In genomic region chr22:23251445-23252093, GRCh38 we compare ENCODE assay signal across 11 cellular contexts.
DNase-seq lines count a peak whose midpoint lies in the region; ATAC-seq lines count a peak whose summit lies in the region.
"Had no signal": no experiment of that assay in that cellular context is flagged by ENCODE, and none has a peak within 500 bp of the region (broad histone marks: within the 10 kb centered on the region; RNA-seq: fewer than 3 reads in every experiment).

No MANE protein-coding gene starts in this region.

- no peaks in the 10 kb centered on the region for H3K9me3 Mint-ChIP-seq in activated CD8-positive, alpha-beta memory T cell treated with anti-CD3 and anti-CD28 coated beads, Interleukin-2, amount 10 ng/mL, durations not matched to agents 7 days and 5 days (ENCODE audit: low read depth)

- peaks cover 33% of the 10 kb centered on the region for H3K4me1 Mint-ChIP-seq in activated CD8-positive, alpha-beta memory T cell treated with anti-CD3 and anti-CD28 coated beads, Interleukin-2, amount 10 ng/mL, durations not matched to agents 7 days and 5 days

- H3K27me3 Mint-ChIP-seq in activated CD8-positive, alpha-beta memory T cell treated with anti-CD3 and anti-CD28 coated beads, Interleukin-2, amount 10 ng/mL, durations not matched to agents 7 days and 5 days = no peaks in the 10 kb centered on the region
- H3K27me3 Mint-ChIP-seq: B cell had no signal

- no peak overlapping the region for H3K27ac Mint-ChIP-seq in activated CD8-positive, alpha-beta memory T cell treated with anti-CD3 and anti-CD28 coated beads, Interleukin-2, amount 10 ng/mL, durations not matched to agents 7 days and 5 days
- H3K27ac Mint-ChIP-seq: B cell had no signal

- no peaks in the 10 kb centered on the region for H3K36me3 Mint-ChIP-seq in activated CD8-positive, alpha-beta memory T cell treated with anti-CD3 and anti-CD28 coated beads, Interleukin-2, amount 10 ng/mL, durations not matched to agents 7 days and 5 days

- intact Hi-C loops in sciatic nerve (cut with DNase I) = no loop called here

- no peak for DNase-seq in activated CD8-positive, alpha-beta memory T cell treated with anti-CD3 and anti-CD28 coated beads, Interleukin-2, amount 10 ng/mL, durations not matched to agents 7 days and 5 days
- no peak for DNase-seq in activated CD8-positive, alpha-beta memory T cell treated with anti-CD3 and anti-CD28 coated beads, Interleukin-2, amount 50 U/mL, for 48 hours
- DNase-seq in NCI-H82 (lab: John Stamatoyannopoulos, UW) = peak; percentile 81
- peak; percentile 37 for DNase-seq in dermis blood vessel endothelial cell
- no peak for DNase-seq in sciatic nerve (ENCODE audit: low spot score)
- no peak for DNase-seq in NCI-H1436 (lab: John Stamatoyannopoulos, UW)
- DNase-seq in stimulated activated naive CD4-positive, alpha-beta T cell (lab: John Stamatoyannopoulos, UW) = no peak
- no peak for DNase-seq in NCI-H526 (lab: John Stamatoyannopoulos, UW)
- DNase-seq: amygdala had no signal

- CTCF ChIA-PET in activated CD8-positive, alpha-beta memory T cell treated with anti-CD3 and anti-CD28 coated beads, Interleukin-2, amount 10 ng/mL, durations not matched to agents 7 days and 5 days (lab: Charles Lee) = interaction anchor here (1.4 to 4.0 kb wide), 5 partner anchors 9 to 77 kb away, joined by 4 to 10 read pairs (median 7); no protein-coding TSS in a partner anchor

- ATAC-seq in activated CD8-positive, alpha-beta memory T cell treated with anti-CD3 and anti-CD28 coated beads, Interleukin-2, amount 10 ng/mL, durations not matched to agents 7 days and 5 days = peak; percentile 57
- ATAC-seq in sciatic nerve = peak; percentile 16
- ATAC-seq: gastroesophageal sphincter had no signal

- H3K4me3 Mint-ChIP-seq in activated CD8-positive, alpha-beta memory T cell treated with anti-CD3 and anti-CD28 coated beads, Interleukin-2, amount 10 ng/mL, durations not matched to agents 7 days and 5 days = no peak overlapping the region
- H3K4me3 Mint-ChIP-seq: B cell had no signal

Comparison
In these comparisons a context has a peak if more than half of its experiments do, and no peak if none do; other contexts are left out.
1. DNase-seq: peak in NCI-H82 (single experiment) and dermis blood vessel endothelial cell (single experiment); none in activated CD8-positive, alpha-beta memory T cell treated with anti-CD3 and anti-CD28 coated beads, Interleukin-2, amount 10 ng/mL, durations not matched to agents 7 days and 5 days (single experiment), activated CD8-positive, alpha-beta memory T cell treated with anti-CD3 and anti-CD28 coated beads, Interleukin-2, amount 50 U/mL, for 48 hours (single experiment), sciatic nerve (single experiment), NCI-H1436 (single experiment), stimulated activated naive CD4-positive, alpha-beta T cell (0 of 6) and NCI-H526 (0 of 2).